Comparison of ENCODE assay signal across 8 cellular contexts in genomic region chr22:27801616-27802388, GRCh38. TPM values are rescaled to one million over a fixed set of nuclear protein-coding genes. Genes with fewer than 3 reads are reported as not detected.
DNase-seq lines count a peak whose midpoint lies in the region; ATAC-seq, FAIRE-seq and TF ChIP-seq lines count a peak whose summit lies in the region.

MN1 (minus strand) TSS chr22:27801756; CDS start chr22:27800543, 1,213 bp downstream.

- H3K36me3 Mint-ChIP-seq in astrocyte (ENCODE audit: low read depth, unreplicated experiment), result peaks cover 8% of the 10 kb centered on the region

- ATAC-seq in aorta (ENCODE audit: low FRiP score), result peak; percentile 41
- ATAC-seq in GM18519 (IDR thresholded peaks at IDR 0.05; ENCODE audit: low FRiP score, unreplicated experiment), result no peak
- ATAC-seq in HG03520 (IDR thresholded peaks at IDR 0.05; ENCODE audit: unreplicated experiment), result no peak

- intact Hi-C loops in posterior vena cava (cut with DNase I) (loop anchor here (2.0 to 10.0 kb wide), 4 partner anchors 130 to 1049 kb away; no protein-coding TSS in a partner anchor), aorta (cut with DNase I) (loop anchor here in 1 of 2 donors (5.0 to 10.0 kb wide), 2 partner anchors 200 to 597 kb away; no protein-coding TSS in a partner anchor)

- no peaks in the 10 kb centered on the region for H3K9me3 Mint-ChIP-seq in astrocyte (ENCODE audit: unreplicated experiment)

- peaks cover 14% of the 10 kb centered on the region for H3K4me1 Mint-ChIP-seq in astrocyte (ENCODE audit: low read depth, unreplicated experiment)

- H3K4me3 ChIP-seq in SK-N-MC (peak within 1 kb of the TSS; percentile 89), astrocyte (ENCODE audit: insufficient read depth, low read depth, low read length) (peak within 1 kb of the TSS; percentile 71), aorta (ENCODE audit: low read length in 2 of 2) (peak within 1 kb of the TSS; percentile 90)

- peak within 1 kb of the TSS; percentile 88 for H2AFZ ChIP-seq in astrocyte (ENCODE audit: low read depth, low read length)

- H3K4me1 ChIP-seq in astrocyte (ENCODE audit: insufficient read depth, low read length) (peaks cover 20% of the 10 kb centered on the region), aorta (ENCODE audit: control insufficient read depth in 1 of 2, insufficient read depth in 2 of 2, low read length in 2 of 2) (no peaks in the 10 kb centered on the region)

- peak within 1 kb of the TSS; percentile 88 for H3K27ac ChIP-seq in SK-N-MC
- peak within 1 kb of the TSS; percentile 76 for H3K27ac ChIP-seq in astrocyte (ENCODE audit: low read depth, low read length)
- peak within 1 kb of the TSS in 1 of 2 donors; percentile 83 for H3K27ac ChIP-seq in aorta (ENCODE audit: low read depth in 1 of 2, low read length in 2 of 2)

- peaks cover 57% of the 10 kb centered on the region for H3K79me2 ChIP-seq in astrocyte (ENCODE audit: insufficient read depth, low read length)

- TF ChIP-seq CTCF in astrocyte (IDR thresholded peaks at IDR 0.05; ENCODE audit: insufficient read depth, low read depth, low read length), result no peak

- H3K27me3 ChIP-seq in astrocyte (ENCODE audit: insufficient read depth, low read length) (no peaks in the 10 kb centered on the region), aorta (ENCODE audit: control insufficient read depth in 1 of 2, insufficient read depth in 2 of 2, low read length in 1 of 2) (no peaks in the 10 kb centered on the region)

- no peak for FAIRE-seq in astrocyte (lab: Jason Lieb, UNC)

- peak; percentile 21 for DNase-seq in GM19238 (ENCODE audit: insufficient read length, low spot score)
- DNase-seq in SK-N-MC (ENCODE audit: low read depth, low spot score), result no peak
- DNase-seq in astrocyte (ENCODE audit: low read depth), result no peak
- peak; percentile 84 for DNase-seq in hepatic stellate cell (ENCODE audit: low spot score)
- DNase-seq in posterior vena cava (ENCODE audit: low spot score), result no peak
- peak; percentile 64 to 87 for DNase-seq in aorta

- peak within 1 kb of the TSS; percentile 98 for H3K4me2 ChIP-seq in astrocyte (ENCODE audit: low read length)

- peak within 1 kb of the TSS; percentile 88 for H3K4me3 Mint-ChIP-seq in astrocyte (ENCODE audit: unreplicated experiment)

- H3K36me3 ChIP-seq in SK-N-MC (ENCODE audit: insufficient read depth, low read length) (peaks cover 5% of the 10 kb centered on the region; the same call in 1 of the 2 replicates), astrocyte (ENCODE audit: insufficient read depth, low read length) (no peaks in the 10 kb centered on the region), aorta (ENCODE audit: control insufficient read depth in 1 of 2, insufficient read depth in 2 of 2, low read length in 1 of 2) (no peaks in the 10 kb centered on the region)

- WGBS in aorta, 2 donors, result 0 to 1% methylated on average over 57 to 61 of the region's 61 CpGs

- H3K9ac ChIP-seq in SK-N-MC (ENCODE audit: insufficient read length), result peak within 1 kb of the TSS; percentile 82
- peak within 1 kb of the TSS; percentile 88 for H3K9ac ChIP-seq in astrocyte (ENCODE audit: low read length)

- peak within 1 kb of the TSS; percentile 82 for H3K27ac Mint-ChIP-seq in astrocyte (ENCODE audit: unreplicated experiment)

- H3K9me3 ChIP-seq in SK-N-MC (ENCODE audit: low read depth, low read length) (no peaks in the 10 kb centered on the region), astrocyte (ENCODE audit: insufficient read depth, low read depth, low read length) (no peaks in the 10 kb centered on the region), aorta (ENCODE audit: control insufficient read depth, low read length) (no peaks in the 10 kb centered on the region)

- peaks cover 28% of the 10 kb centered on the region for H4K20me1 ChIP-seq in astrocyte (ENCODE audit: insufficient read depth, low read length)

- peaks cover 5% of the 10 kb centered on the region for H3K27me3 Mint-ChIP-seq in astrocyte (ENCODE audit: low read depth, unreplicated experiment)

RNA-seq across cellular contexts. Expression of gene MN1, which starts in this region (rescaled TPM):
- 98.6 and 110 TPM in 2 replicates for total RNA-seq in astrocyte
- total RNA-seq in posterior vena cava, result 10 to 100 TPM; 22.9 to 41.8 TPM
- 10 to 100 TPM; 22.5 to 37.7 TPM for total RNA-seq in aorta
- 1 to 10 TPM; 2.1 to 4.2 TPM for polyA plus RNA-seq in aorta

Comparison
In these comparisons a context has a peak if more than half of its experiments do, and no peak if none do; other contexts are left out.
1. DNase-seq: peak in GM19238 (single experiment), hepatic stellate cell (single experiment) and aorta (2 of 2); none in SK-N-MC (single experiment), astrocyte (single experiment) and posterior vena cava (single experiment).
2. Peak in every context shown above with its lines, with median percentiles within 50 percentile points of each other: H3K4me3 ChIP-seq.